36 cellular contexts compared by ENCODE assay signal in the genomic region with DNA sequence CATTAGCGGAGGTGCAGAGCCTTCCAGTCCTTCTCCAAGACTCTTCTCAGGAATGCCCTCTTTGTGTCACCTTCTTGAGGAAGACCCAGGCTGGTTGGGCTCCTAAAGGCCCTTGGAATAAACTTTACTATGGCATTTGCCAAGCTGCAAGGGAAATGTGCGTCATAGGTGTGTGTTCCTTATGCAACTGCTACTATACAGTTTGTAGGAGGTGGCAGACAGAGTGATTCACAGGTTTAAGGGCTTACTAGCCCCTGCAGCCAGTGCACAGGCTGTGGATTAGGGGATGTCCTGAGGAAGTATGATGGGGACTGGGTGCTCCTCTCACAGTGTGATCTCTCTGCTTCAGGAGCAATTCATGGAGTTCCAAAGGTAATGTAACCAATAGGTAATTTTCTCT.
"Had no signal": no experiment of that assay in that cellular context is flagged by ENCODE, and none has a peak within 500 bp of the region (broad histone marks: within the 10 kb centered on the region; RNA-seq: fewer than 3 reads in every experiment).

No MANE protein-coding gene starts in this region.

- H3K4me3 ChIP-seq: ascending aorta, Peyer's patch had no signal

- H3K27ac ChIP-seq: ascending aorta, KMS-11, Peyer's patch, RWPE1, VCaP had no signal

- ATAC-seq: activated CD8-positive, alpha-beta T cell treated with anti-CD3 and anti-CD28 coated beads for 36 hours; activated T-cell treated with anti-CD3 and anti-CD28 coated beads, Interleukin-2, amount 50 U/mL, for 72 hours; activated T-helper 17 cell treated with anti-CD3 and anti-CD28 coated beads, Interleukin-2, amount 50 U/mL, for 72 hours; PC-3; Right ventricle myocardium inferior; SK-N-SH treated with all-trans-retinoic acid at 6 μM for 48 hours had no signal

- H3K27me3 ChIP-seq: ascending aorta, Peyer's patch had no signal

- H3K9ac ChIP-seq: KMS-11 had no signal

- H3K36me3 ChIP-seq: ascending aorta, Peyer's patch had no signal

- H3K36me3 Mint-ChIP-seq: activated naive CD8-positive, alpha-beta T cell treated with anti-CD3 and anti-CD28 coated beads for 36 hours had no signal

- H3K9me3 ChIP-seq: ascending aorta, Peyer's patch had no signal

- H3K27ac Mint-ChIP-seq: activated B cell treated with CpG ODN at 0.5 μM for 24 hours; activated CD8-positive, alpha-beta T cell treated with anti-CD3 and anti-CD28 coated beads for 36 hours; activated naive CD8-positive, alpha-beta T cell treated with anti-CD3 and anti-CD28 coated beads for 36 hours; activated T-cell treated with anti-CD3 and anti-CD28 coated beads, Interleukin-2, amount 50 U/mL, for 72 hours; activated T-helper 17 cell treated with anti-CD3 and anti-CD28 coated beads, Interleukin-2, amount 50 U/mL, for 72 hours had no signal

- H3K4me1 Mint-ChIP-seq: activated B cell treated with CpG ODN at 0.5 μM for 24 hours; activated naive CD8-positive, alpha-beta T cell treated with anti-CD3 and anti-CD28 coated beads for 36 hours; activated T-helper 17 cell treated with anti-CD3 and anti-CD28 coated beads, Interleukin-2, amount 50 U/mL, for 72 hours had no signal

- H3K9me3 Mint-ChIP-seq: activated B cell treated with CpG ODN at 0.5 μM for 24 hours; activated CD8-positive, alpha-beta T cell treated with anti-CD3 and anti-CD28 coated beads for 36 hours; activated naive CD8-positive, alpha-beta T cell treated with anti-CD3 and anti-CD28 coated beads for 36 hours; activated T-cell treated with anti-CD3 and anti-CD28 coated beads, Interleukin-2, amount 50 U/mL, for 72 hours; activated T-helper 17 cell treated with anti-CD3 and anti-CD28 coated beads, Interleukin-2, amount 50 U/mL, for 72 hours had no signal

- H3K4me1 ChIP-seq: ascending aorta, Peyer's patch had no signal

- DNase-seq: activated B cell treated with CpG ODN at 0.5 μM for 24 hours; activated CD4-positive, alpha-beta T cell treated with anti-CD3 and anti-CD28 coated beads for 48 hours; activated CD4-positive, CD25-positive, alpha-beta regulatory T cell treated with anti-CD3 and anti-CD28 coated beads, Interleukin-2, amount 50 U/mL, for 72 hours; activated CD8-positive, alpha-beta T cell treated with anti-CD3 and anti-CD28 coated beads for 36 hours; activated effector memory CD4-positive, alpha-beta T cell treated with anti-CD3 and anti-CD28 coated beads, Interleukin-2, amount 50 U/mL, for 16 hours; activated naive CD4-positive, alpha-beta T cell; activated naive CD4-positive, alpha-beta T cell treated with anti-CD3 and anti-CD28 coated beads, Interleukin-2, amount 50 U/mL, for 16 hours; activated naive CD8-positive, alpha-beta T cell treated with anti-CD3 and anti-CD28 coated beads for 36 hours; activated T-cell treated with anti-CD3 and anti-CD28 coated beads, Interleukin-2, amount 50 U/mL, for 1 hour; activated T-cell treated with anti-CD3 and anti-CD28 coated beads, Interleukin-2, amount 50 U/mL, for 72 hours; amygdala; NCI-H1092 treated with DMSO at 0.1 percent for 48 hours; NCI-H1417; NCI-H146; NCI-H187; NCI-H2029 treated with DMSO at 0.1 percent for 48 hours; NCI-H2107; NCI-H2171; NCI-H510A; NCI-H526; NCI-H748 treated with DMSO at 0.1 percent for 48 hours; NK-92 treated with Interleukin-12 subunit alpha and Interleukin-12 subunit beta, amount 100 ng/mL, for 24 hours; PC-3; Peyer's patch; SIG-M5; SW 1271; T-helper 1 cell; T-helper 2 cell; T-helper 9 cell had no signal

- H3K4me3 Mint-ChIP-seq: activated B cell treated with CpG ODN at 0.5 μM for 24 hours; activated CD8-positive, alpha-beta T cell treated with anti-CD3 and anti-CD28 coated beads for 36 hours; activated naive CD8-positive, alpha-beta T cell treated with anti-CD3 and anti-CD28 coated beads for 36 hours; activated T-cell treated with anti-CD3 and anti-CD28 coated beads, Interleukin-2, amount 50 U/mL, for 72 hours; activated T-helper 17 cell treated with anti-CD3 and anti-CD28 coated beads, Interleukin-2, amount 50 U/mL, for 72 hours had no signal
